ENCODE assay signal across 9 cellular contexts in genomic region chr2:233142355-233142897, GRCh38.
A peak's percentile ranks its signal among the peaks of the same experiment; 100 is the strongest.
DNase-seq lines count a peak whose midpoint lies in the region; ATAC-seq and TF ChIP-seq lines count a peak whose summit lies in the region.
"Had no signal": no experiment of that assay in that cellular context is flagged by ENCODE, and none has a peak within 500 bp of the region (broad histone marks: within the 10 kb centered on the region; RNA-seq: fewer than 3 reads in every experiment).

No MANE protein-coding gene starts in this region.

- H3K27me3 ChIP-seq in mammary epithelial cell (ENCODE audit: insufficient read depth, low read length) = no peaks in the 10 kb centered on the region

- DNase-seq in mammary epithelial cell = no peak
- no peak for DNase-seq in DMS153 (lab: John Stamatoyannopoulos, UW)
- DNase-seq in DMS 273 (lab: John Stamatoyannopoulos, UW; ENCODE audit: unreplicated experiment) = no peak
- DNase-seq in nucleus accumbens (lab: John Stamatoyannopoulos, UW) = no peak
- DNase-seq in left colon = no peak
- DNase-seq: SHP77 treated with DMSO at 0.1 percent for 48 hours had no signal

- no peak overlapping the region for H2AFZ ChIP-seq in mammary epithelial cell (ENCODE audit: low read depth, low read length)

- in situ Hi-C loops in mammary epithelial cell (cut with MboI; ENCODE audit: low sequenced_read_pairs in 2 of 2) = loop anchor here in 1 of 2 donors (25.0 kb wide), 1 partner anchor 530 kb away; no protein-coding TSS in a partner anchor

- peak; percentile 71 for ATAC-seq in GM18505 (IDR thresholded peaks at IDR 0.05; ENCODE audit: unreplicated experiment)
- ATAC-seq in GM21367 (IDR thresholded peaks at IDR 0.05; ENCODE audit: unreplicated experiment) = peak; percentile 77
- ATAC-seq in HG03378 (IDR thresholded peaks at IDR 0.05; ENCODE audit: unreplicated experiment) = peak; percentile 75
- ATAC-seq in left colon = no peak

- H3K79me2 ChIP-seq in mammary epithelial cell (ENCODE audit: insufficient read depth, low read length) = peaks cover 78% of the 10 kb centered on the region

- H4K20me1 ChIP-seq in mammary epithelial cell (ENCODE audit: insufficient read depth, low read length) = no peaks in the 10 kb centered on the region

- H3K9ac ChIP-seq in mammary epithelial cell (ENCODE audit: insufficient read depth, low read length) = no peak overlapping the region

- 94% methylated on average over 6 of the region's 6 CpGs for WGBS in mammary epithelial cell (ENCODE audit: low coverage, missing lambda C conversion rate)

- dilution Hi-C loops in mammary epithelial cell (cut with HindIII; ENCODE audit: low sequenced_read_pairs) = loop anchor here (5.0 kb wide), 1 partner anchor 45 kb away; no protein-coding TSS in a partner anchor

- H3K36me3 ChIP-seq in mammary epithelial cell (ENCODE audit: insufficient read depth, low read length) = peaks cover 18% of the 10 kb centered on the region

- H3K9me3 ChIP-seq in mammary epithelial cell (replicated peaks; ENCODE audit: insufficient read depth, low read length) = no peaks in the 10 kb centered on the region

- intact Hi-C loops in mammary epithelial cell (cut with micrococcal nuclease) (no loop called here), left colon (cut with DNase I, micrococcal nuclease) (no loop called here)

- CTCF ChIA-PET in mammary epithelial cell (lab: Charles Lee; ENCODE audit: low non-redundant PET) = no interaction called here

- BruUV-seq in mammary epithelial cell (replicated peaks; lab: Mats Ljungman, UMichigan) = no TSS peak

- peak overlapping the region; percentile 89 for H3K4me2 ChIP-seq in mammary epithelial cell (ENCODE audit: insufficient read depth, low read depth, low read length)

- H3K27ac ChIP-seq in mammary epithelial cell (ENCODE audit: insufficient read depth, low read depth, low read length) = no peak overlapping the region

- no peak for TF ChIP-seq CTCF in mammary epithelial cell (conservative IDR thresholded peaks at IDR 0.05 in 1 of 2, IDR thresholded peaks at IDR 0.05 in 1 of 2; ENCODE audit: extremely low read depth in 1 of 2, insufficient read depth in 1 of 2, low read depth in 1 of 2, low read length in 2 of 2)

- no peak for TF ChIP-seq POLR2A in GM18505 (IDR thresholded peaks at IDR 0.05; ENCODE audit: borderline replicate concordance, extremely low read depth, insufficient read depth, insufficient read length)

- H3K4me1 ChIP-seq in mammary epithelial cell (ENCODE audit: insufficient read depth, low read length) = peaks cover 26% of the 10 kb centered on the region

- peak overlapping the region in 2 of 3 experiments; percentile 32 to 72 for H3K4me3 ChIP-seq in mammary epithelial cell (replicated peaks in 1 of 3; ENCODE audit: insufficient read depth in 1 of 3, low read depth in 2 of 3, low read length in 3 of 3)
